Comparison of ENCODE assay signal across 9 cellular contexts in genomic region chr17:48472485-48473281, GRCh38. TPM values are rescaled to one million over a fixed set of nuclear protein-coding genes. Genes with fewer than 3 reads are reported as not detected.
A peak's percentile ranks its signal among the peaks of the same experiment; 100 is the strongest.
DNase-seq lines count a peak whose midpoint lies in the region; ATAC-seq, FAIRE-seq and TF ChIP-seq lines count a peak whose summit lies in the region.
"Had no signal": no experiment of that assay in that cellular context is flagged by ENCODE, and none has a peak within 500 bp of the region (broad histone marks: within the 10 kb centered on the region; RNA-seq: fewer than 3 reads in every experiment).

No MANE protein-coding gene starts in this region.

- POLR2A ChIA-PET in GM12878 (lab: Charles Lee) = interaction anchor here (0.5 to 1.4 kb wide), 12 partner anchors 9 to 60 kb away, joined by 3 to 11 read pairs (median 4); no protein-coding TSS in a partner anchor

- no peaks in the 10 kb centered on the region for H3K36me3 Mint-ChIP-seq in activated CD4-positive, alpha-beta T cell treated with anti-CD3 and anti-CD28 coated beads, Interleukin-2, amount 10 ng/mL, durations not matched to agents 24 days and 14 days (ENCODE audit: low read depth)
- H3K36me3 Mint-ChIP-seq: activated naive CD8-positive, alpha-beta T cell treated with anti-CD3 and anti-CD28 coated beads, Interleukin-2, amount 10 ng/mL, durations not matched to agents 7 days and 5 days had no signal

- no TSS peak for BruUV-seq in GM12878 (replicated peaks; lab: Mats Ljungman, UMichigan)

- intact Hi-C loops in GM12878 (cut with micrococcal nuclease; ENCODE audit: unreplicated experiment) (no loop called here), adrenal gland (cut with DNase I) (no loop called here), testis (cut with DNase I; ENCODE audit: low total_unique reads) (no loop called here), lower leg skin (cut with DNase I; ENCODE audit: low total_unique reads) (no loop called here)
- intact Hi-C loops in activated CD4-positive, alpha-beta T cell treated with anti-CD3 and anti-CD28 coated beads, Interleukin-2, amount 10 ng/mL, durations not matched to agents 24 days and 14 days (cut with micrococcal nuclease) = no loop called here

- H3K4me3 Mint-ChIP-seq in activated CD4-positive, alpha-beta T cell treated with anti-CD3 and anti-CD28 coated beads, Interleukin-2, amount 10 ng/mL, durations not matched to agents 24 days and 14 days = no peak overlapping the region
- H3K4me3 Mint-ChIP-seq: activated naive CD8-positive, alpha-beta T cell treated with anti-CD3 and anti-CD28 coated beads, Interleukin-2, amount 10 ng/mL, durations not matched to agents 7 days and 5 days had no signal

- H3K27me3 Mint-ChIP-seq in activated CD4-positive, alpha-beta T cell treated with anti-CD3 and anti-CD28 coated beads, Interleukin-2, amount 10 ng/mL, durations not matched to agents 24 days and 14 days = peaks cover 16% of the 10 kb centered on the region

- H3K27me3 ChIP-seq in GM12878 (replicated peaks in 1 of 2; ENCODE audit: control insufficient read depth in 2 of 2, insufficient read depth in 2 of 2, low read length in 1 of 2) (no peaks in the 10 kb centered on the region), osteoblast (ENCODE audit: insufficient read depth, low read length) (no peaks in the 10 kb centered on the region), adrenal gland (no peaks in the 10 kb centered on the region), testis (no peaks in the 10 kb centered on the region)

- no peak for TF ChIP-seq CTCF in GM12865 (IDR thresholded peaks at IDR 0.05; ENCODE audit: insufficient read depth, low read depth, low read length, missing control alignments)
- no peak for TF ChIP-seq CTCF in GM12878 (IDR thresholded peaks at IDR 0.05 in 2 of 3, conservative IDR thresholded peaks at IDR 0.05 in 1 of 3; ENCODE audit: control insufficient read depth in 2 of 3, extremely low read depth in 1 of 3, insufficient read depth in 1 of 3, low read depth in 3 of 3, low read length in 3 of 3)
- no peak for TF ChIP-seq CTCF in osteoblast (IDR thresholded peaks at IDR 0.05; ENCODE audit: extremely low read depth, low read depth, low read length)
- TF ChIP-seq CTCF in adrenal gland (IDR thresholded peaks at IDR 0.05) = no peak
- TF ChIP-seq CTCF in testis (IDR thresholded peaks at IDR 0.05) = no peak
- no peak for TF ChIP-seq CTCF in lower leg skin (IDR thresholded peaks at IDR 0.05)

- H4K20me1 ChIP-seq in GM12878 (ENCODE audit: control insufficient read depth, insufficient read depth) (no peaks in the 10 kb centered on the region), osteoblast (ENCODE audit: insufficient read depth, low read length) (no peaks in the 10 kb centered on the region)

- DNase-seq in GM12865 (ENCODE audit: low read depth) (peak; percentile 34), NCI-H1092 treated with DMSO at 0.1 percent for 48 hours (lab: John Stamatoyannopoulos, UW) (peak; percentile 54), GM12878 (ENCODE audit: low read depth, low spot score) (no peak), osteoblast (ENCODE audit: insufficient read length, low spot score, missing footprints) (peak; percentile 71), adrenal gland (no peak), testis (no peak), lower leg skin (ENCODE audit: low spot score in 2 of 2) (no peak)
- DNase-seq in activated CD4-positive, alpha-beta T cell treated with anti-CD3 and anti-CD28 coated beads, Interleukin-2, amount 10 ng/mL, durations not matched to agents 24 days and 14 days = no peak
- DNase-seq: activated naive CD8-positive, alpha-beta T cell treated with anti-CD3 and anti-CD28 coated beads, Interleukin-2, amount 10 ng/mL, durations not matched to agents 7 days and 5 days had no signal

- FAIRE-seq in GM12878 (lab: Jason Lieb, UNC) = no peak

- H3K9me3 Mint-ChIP-seq in activated CD4-positive, alpha-beta T cell treated with anti-CD3 and anti-CD28 coated beads, Interleukin-2, amount 10 ng/mL, durations not matched to agents 24 days and 14 days = no peaks in the 10 kb centered on the region
- H3K9me3 Mint-ChIP-seq: activated naive CD8-positive, alpha-beta T cell treated with anti-CD3 and anti-CD28 coated beads, Interleukin-2, amount 10 ng/mL, durations not matched to agents 7 days and 5 days had no signal

- no peak for TF ChIP-seq POLR2A in GM12878 (IDR thresholded peaks at IDR 0.05; ENCODE audit: low read depth, low read length)
- TF ChIP-seq POLR2A in adrenal gland (IDR thresholded peaks at IDR 0.05) = no peak
- TF ChIP-seq POLR2A in testis (IDR thresholded peaks at IDR 0.05) = no peak
- no peak for TF ChIP-seq POLR2A in lower leg skin (IDR thresholded peaks at IDR 0.05)

- H3K36me3 ChIP-seq in GM12878 (ENCODE audit: control insufficient read depth in 2 of 2, insufficient read depth in 2 of 2, low read length in 1 of 2) = no peaks in the 10 kb centered on the region
- H3K36me3 ChIP-seq in osteoblast (ENCODE audit: insufficient read depth, low read length) = no peaks in the 10 kb centered on the region
- no peaks in the 10 kb centered on the region for H3K36me3 ChIP-seq in adrenal gland (replicated peaks in 1 of 2)
- H3K36me3 ChIP-seq in testis (ENCODE audit: low read depth, missing control alignments) = no peaks in the 10 kb centered on the region

- H3K4me3 ChIP-seq in GM12865 (ENCODE audit: low read depth, low read length) (no peak overlapping the region), GM12878 (0 out of 2 replicates have a peak overlapping the region, but pooled peaks have one; percentile 17), osteoblast (ENCODE audit: insufficient read depth, low read length) (no peak overlapping the region), adrenal gland (no peak overlapping the region), testis (no peak overlapping the region), lower leg skin (ENCODE audit: low read depth, poor library complexity, severe bottlenecking) (no peak overlapping the region)

- H3K4me2 ChIP-seq in GM12878 (ENCODE audit: control insufficient read depth, insufficient read depth) (peak overlapping the region; percentile 23; the same call in 1 of the 2 replicates), osteoblast (ENCODE audit: insufficient read depth, low read length) (peak overlapping the region; percentile 59)

- RAD21 ChIA-PET in GM12878 (lab: Charles Lee; ENCODE audit: unreplicated experiment) = interaction anchor here (0.6 to 3.2 kb wide), 12 partner anchors 11 to 447 kb away, joined by 3 to 16 read pairs (median 6); no protein-coding TSS in a partner anchor

- CTCF ChIA-PET in GM12878 (lab: Yijun Ruan, JAX) = interaction anchor here (0.7 to 5.3 kb wide), 16 partner anchors 9 to 213 kb away, joined by 3 to 29 read pairs (median 5); no protein-coding TSS in a partner anchor

- WGBS in GM12878 (ENCODE audit: insufficient coverage, insufficient replicate concordance, low lambda C conversion rate, missing lambda C conversion rate) = 35% methylated on average over 5 of the region's 5 CpGs
- 52 to 77% (median 74%) methylated on average over 5 of the region's 5 CpGs for WGBS in adrenal gland, 4 donors
- WGBS in testis, 2 donors = 34 to 49% methylated on average over 5 of the region's 5 CpGs
- WGBS in lower leg skin, 2 donors = 55 to 64% methylated on average over 5 of the region's 5 CpGs

- no peak overlapping the region for H3K9ac ChIP-seq in GM12878 (ENCODE audit: control insufficient read depth, insufficient read depth, low read length)

- in situ Hi-C loops in GM12878 (cut with MboI) = no loop called here

- peak; percentile 95 for ATAC-seq in GM12878

- H3K79me2 ChIP-seq in GM12878 (ENCODE audit: control insufficient read depth, insufficient read depth, low read length) (no peaks in the 10 kb centered on the region), osteoblast (ENCODE audit: insufficient read depth, low read length) (no peaks in the 10 kb centered on the region)

- H3K9me3 ChIP-seq in GM12878 (replicated peaks; ENCODE audit: control insufficient read depth, insufficient read depth, low read length) (no peaks in the 10 kb centered on the region), osteoblast (ENCODE audit: low read depth, low read length) (no peaks in the 10 kb centered on the region), adrenal gland (replicated peaks in 1 of 3) (no peaks in the 10 kb centered on the region), testis (no peaks in the 10 kb centered on the region)

- peak; percentile 36 to 55; a peak in 1 of 4 replicates for TF ChIP-seq EP300 in GM12878 (IDR thresholded peaks at IDR 0.05; ENCODE audit: borderline replicate concordance in 1 of 2, control insufficient read depth in 1 of 2, low read depth in 2 of 2, low read length in 2 of 2)

- peaks cover 16% of the 10 kb centered on the region for H3K4me1 ChIP-seq in GM12878 (ENCODE audit: control insufficient read depth, insufficient read depth, low read length)
- peaks cover 13% of the 10 kb centered on the region for H3K4me1 ChIP-seq in osteoblast (ENCODE audit: insufficient read depth, low read length)
- no peaks in the 10 kb centered on the region for H3K4me1 ChIP-seq in adrenal gland (replicated peaks in 1 of 2)
- H3K4me1 ChIP-seq in testis = no peaks in the 10 kb centered on the region

- H3K27ac Mint-ChIP-seq in activated CD4-positive, alpha-beta T cell treated with anti-CD3 and anti-CD28 coated beads, Interleukin-2, amount 10 ng/mL, durations not matched to agents 24 days and 14 days = no peak overlapping the region
- H3K27ac Mint-ChIP-seq: activated naive CD8-positive, alpha-beta T cell treated with anti-CD3 and anti-CD28 coated beads, Interleukin-2, amount 10 ng/mL, durations not matched to agents 7 days and 5 days had no signal

- SMC1A ChIA-PET in GM12878 (lab: Charles Lee; ENCODE audit: uncharacterized antibody, unreplicated experiment) = interaction anchor here (0.6 to 4.5 kb wide), 26 partner anchors 10 to 440 kb away, joined by 3 to 24 read pairs (median 5); no protein-coding TSS in a partner anchor

- peaks cover 11% of the 10 kb centered on the region for H3K4me1 Mint-ChIP-seq in activated CD4-positive, alpha-beta T cell treated with anti-CD3 and anti-CD28 coated beads, Interleukin-2, amount 10 ng/mL, durations not matched to agents 24 days and 14 days

- peak overlapping the region; percentile 63 for H2AFZ ChIP-seq in GM12878 (ENCODE audit: control insufficient read depth, low read depth, low read length)
- H2AFZ ChIP-seq in osteoblast (ENCODE audit: low read length) = peak overlapping the region; percentile 50

- no peak overlapping the region for H3K27ac ChIP-seq in GM12878 (ENCODE audit: control insufficient read depth, insufficient read depth)
- peak overlapping the region; percentile 23 for H3K27ac ChIP-seq in osteoblast (ENCODE audit: low read depth, low read length)
- H3K27ac ChIP-seq in adrenal gland = no peak overlapping the region
- no peak overlapping the region for H3K27ac ChIP-seq in testis

- TF ChIP-seq RAD21 in GM12878 (IDR thresholded peaks at IDR 0.05; ENCODE audit: insufficient read depth, low read depth, low read length) = no peak

RNA-seq across cellular contexts. Expression of gene SKAP1, which starts 42.7 kb away (rescaled TPM):
- total RNA-seq in GM12878 (2013; cell fraction: nucleolus; rRNA removed) = 105 and 107 TPM in 2 replicates
- total RNA-seq in GM12878 (2014; rRNA removed) (18.0 and 18.4 TPM in 2 replicates), GM12878 (2014; rRNA removed; fragmentation: Illumina TruSeq; extraction: Trizol) (34.5 and 38.7 TPM in 2 replicates), GM12878 (2021) (36.6 and 38.4 TPM in 2 replicates), osteoblast (not detected in 2 replicates), adrenal gland (10 to 100 TPM in 2 of 8 donors, 1 to 10 TPM in 6; 3.2 to 24.0 (median 8.6) TPM), testis (10 to 100 TPM in 1 of 2 donors, 1 to 10 TPM in 1; 9.0 to 16.9 TPM), lower leg skin (1 to 10 TPM in 1 of 4 donors, under 1 TPM in 1, not detected in 2; 0.99 to 1.2 TPM)
- polyA plus RNA-seq in GM12878 (2011; ENCODE audit: low read depth) = 60.0 TPM
- polyA plus RNA-seq in GM12878 (2011; rRNA removed) (97.6 and 149 TPM in 2 replicates), GM12878 (2014; fragmentation: Illumina TruSeq; extraction: Trizol) (72.1 and 78.5 TPM in 2 replicates), GM12878 (2014; fragmentation: Nextera tagmentation; extraction: Ambion mirVana) (10 to 100 TPM; 17.1 to 34.2 TPM), GM12878 (2014; rRNA removed) (27.4 and 35.2 TPM in 2 replicates), GM12878 (2016; fragmentation: Nextera tagmentation; extraction: Ambion mirVana) (10 to 100 TPM; 42.7 to 46.3 TPM), adrenal gland (100 to 1,000 TPM in 1 of 3 donors, 10 to 100 TPM in 2; 28.1 to 117 (median 52.8) TPM), testis (ENCODE audit: insufficient read depth, low read depth, low replicate concordance) (34.1 TPM)
- polyA plus RNA-seq in GM12878 (2011; cell fraction: cytosol; rRNA removed) = 72.9 and 113 TPM in 2 replicates
- 45.5 and 54.5 TPM in 2 replicates for polyA plus RNA-seq in GM12878 (2011; cell fraction: nucleus; rRNA removed)
- polyA plus RNA-seq in GM12878 (2012) = 57.2 and 78.2 TPM in 2 replicates
- 60.6 and 66.1 TPM in 2 replicates for polyA minus RNA-seq in GM12878 (2011; rRNA and poly(A)+ RNA removed)
- 18.0 and 20.8 TPM in 2 replicates for polyA minus RNA-seq in GM12878 (2011; cell fraction: cytosol; rRNA and poly(A)+ RNA removed)
- 49.3 and 76.1 TPM in 2 replicates for polyA minus RNA-seq in GM12878 (2011; cell fraction: nucleus; rRNA and poly(A)+ RNA removed)
- total RNA-seq in activated CD4-positive, alpha-beta T cell treated with anti-CD3 and anti-CD28 coated beads, Interleukin-2, amount 10 ng/mL, durations not matched to agents 24 days and 14 days = 59.3 and 63.1 TPM in 2 replicates

RNA-seq across cellular contexts. Expression of gene HOXB1, which starts 58.1 kb away (rescaled TPM):
- total RNA-seq in GM12878 (2013; cell fraction: nucleolus; rRNA removed) = not detected in 2 replicates
- total RNA-seq in GM12878 (2014; rRNA removed) = not detected in 2 replicates
- not detected in 2 replicates for total RNA-seq in GM12878 (2014; rRNA removed; fragmentation: Illumina TruSeq; extraction: Trizol)
- total RNA-seq in GM12878 (2021) = not detected in 2 replicates
- polyA plus RNA-seq in GM12878 (2011; ENCODE audit: low read depth) = not detected
- polyA plus RNA-seq in GM12878 (2011; rRNA removed) = not detected in 2 replicates
- polyA plus RNA-seq in GM12878 (2011; cell fraction: cytosol; rRNA removed) = not detected in 2 replicates
- polyA plus RNA-seq in GM12878 (2011; cell fraction: nucleus; rRNA removed) = not detected in 2 replicates
- polyA plus RNA-seq in GM12878 (2012) = not detected in 2 replicates
- not detected in 2 replicates for polyA plus RNA-seq in GM12878 (2014; fragmentation: Illumina TruSeq; extraction: Trizol)
- polyA plus RNA-seq in GM12878 (2014; fragmentation: Nextera tagmentation; extraction: Ambion mirVana) = not detected
- not detected in 2 replicates for polyA plus RNA-seq in GM12878 (2014; rRNA removed)
- polyA plus RNA-seq in GM12878 (2016; fragmentation: Nextera tagmentation; extraction: Ambion mirVana) = not detected
- polyA minus RNA-seq in GM12878 (2011; rRNA and poly(A)+ RNA removed) = not detected in 2 replicates
- not detected in 2 replicates for polyA minus RNA-seq in GM12878 (2011; cell fraction: cytosol; rRNA and poly(A)+ RNA removed)
- not detected in 2 replicates for polyA minus RNA-seq in GM12878 (2011; cell fraction: nucleus; rRNA and poly(A)+ RNA removed)
- total RNA-seq in osteoblast = not detected in 2 replicates
- not detected for total RNA-seq in adrenal gland
- not detected for polyA plus RNA-seq in adrenal gland
- total RNA-seq in activated CD4-positive, alpha-beta T cell treated with anti-CD3 and anti-CD28 coated beads, Interleukin-2, amount 10 ng/mL, durations not matched to agents 24 days and 14 days = not detected in 2 replicates
- total RNA-seq in testis = 1 to 10 TPM in 1 of 2 donors, not detected in 1; 1.1 TPM
- not detected for polyA plus RNA-seq in testis (ENCODE audit: insufficient read depth, low read depth, low replicate concordance)
- total RNA-seq in lower leg skin = under 1 TPM in 2 of 4 donors, not detected in 2; 0.19 to 0.52 TPM
- total RNA-seq: activated naive CD8-positive, alpha-beta T cell treated with anti-CD3 and anti-CD28 coated beads, Interleukin-2, amount 10 ng/mL, durations not matched to agents 7 days and 5 days had no signal

Comparison
In these comparisons a context has a peak if more than half of its experiments do, and no peak if none do; other contexts are left out.
1. DNase-seq: peak in GM12865 (single experiment), NCI-H1092 treated with DMSO at 0.1 percent for 48 hours (single experiment) and osteoblast (single experiment); none in GM12878 (single experiment), adrenal gland (0 of 7), activated CD4-positive, alpha-beta T cell treated with anti-CD3 and anti-CD28 coated beads, Interleukin-2, amount 10 ng/mL, durations not matched to agents 24 days and 14 days (single experiment), testis (single experiment) and lower leg skin (0 of 2).